Comparison of ENCODE assay signal across 24 cellular contexts in genomic region chr10:129097776-129098175, GRCh38.
"Had no signal": no experiment of that assay in that cellular context is flagged by ENCODE, and none has a peak within 500 bp of the region (broad histone marks: within the 10 kb centered on the region; RNA-seq: fewer than 3 reads in every experiment).

No MANE protein-coding gene starts in this region.

- H3K36me3 Mint-ChIP-seq: activated CD4-positive, alpha-beta memory T cell treated with anti-CD3 and anti-CD28 coated beads for 36 hours; activated naive CD8-positive, alpha-beta T cell treated with anti-CD3 and anti-CD28 coated beads for 36 hours; T-cell had no signal

- ATAC-seq: activated T-cell treated with anti-CD3 and anti-CD28 coated beads, Interleukin-2, amount 50 U/mL, for 72 hours; Right ventricle myocardium inferior; T-cell had no signal

- DNase-seq: activated CD4-positive, alpha-beta memory T cell treated with anti-CD3 and anti-CD28 coated beads for 36 hours; activated CD4-positive, alpha-beta T cell treated with anti-CD3 and anti-CD28 coated beads, Interleukin-2, amount 10 ng/mL, durations not matched to agents 7 days and 5 days; activated CD4-positive, CD25-positive, alpha-beta regulatory T cell; activated CD8-positive, alpha-beta memory T cell treated with anti-CD3 and anti-CD28 coated beads, Interleukin-2, amount 50 U/mL, for 4 hours; activated gamma-delta T cell treated with Interleukin-2 at 50 U/mL for 16 hours; activated naive CD4-positive, alpha-beta T cell treated with anti-CD3 and anti-CD28 coated beads, Interleukin-2, amount 10 ng/mL, durations not matched to agents 7 days and 5 days; activated naive CD8-positive, alpha-beta T cell treated with anti-CD3 and anti-CD28 coated beads for 36 hours; activated T-cell treated with anti-CD3 and anti-CD28 coated beads, Interleukin-2, amount 50 U/mL, for 72 hours; KG1; NCI-H1092 treated with DMSO at 0.1 percent for 48 hours; NCI-H1417 treated with DMSO at 0.1 percent for 48 hours; NCI-H1694; NCI-H2029; NCI-H2107; NCI-H2171 treated with DMSO at 0.1 percent for 48 hours; NCI-H226; NCI-H526 treated with DMSO at 0.1 percent for 48 hours; NCI-H82; RPMI8226; T-cell had no signal

- H3K4me3 Mint-ChIP-seq: activated CD4-positive, alpha-beta memory T cell treated with anti-CD3 and anti-CD28 coated beads for 36 hours; activated CD4-positive, alpha-beta T cell treated with anti-CD3 and anti-CD28 coated beads, Interleukin-2, amount 10 ng/mL, durations not matched to agents 7 days and 5 days; activated naive CD4-positive, alpha-beta T cell treated with anti-CD3 and anti-CD28 coated beads, Interleukin-2, amount 10 ng/mL, durations not matched to agents 7 days and 5 days; activated naive CD8-positive, alpha-beta T cell treated with anti-CD3 and anti-CD28 coated beads for 36 hours; activated T-cell treated with anti-CD3 and anti-CD28 coated beads, Interleukin-2, amount 50 U/mL, for 72 hours; T-cell had no signal

- H3K4me3 ChIP-seq: SK-N-MC had no signal

- H3K27ac ChIP-seq: SK-N-MC, VCaP had no signal

- H3K27ac Mint-ChIP-seq: activated CD4-positive, alpha-beta memory T cell treated with anti-CD3 and anti-CD28 coated beads for 36 hours; activated CD4-positive, alpha-beta T cell treated with anti-CD3 and anti-CD28 coated beads, Interleukin-2, amount 10 ng/mL, durations not matched to agents 7 days and 5 days; activated naive CD4-positive, alpha-beta T cell treated with anti-CD3 and anti-CD28 coated beads, Interleukin-2, amount 10 ng/mL, durations not matched to agents 7 days and 5 days; activated naive CD8-positive, alpha-beta T cell treated with anti-CD3 and anti-CD28 coated beads for 36 hours; activated T-cell treated with anti-CD3 and anti-CD28 coated beads, Interleukin-2, amount 50 U/mL, for 72 hours; activated T-helper 2 cell treated with anti-CD3 and anti-CD28 coated beads, Interferon-gamma antibody, Interleukin-2, Interleukin-4, amounts not matched to agents 10 μg/mL and 5 μg/mL and 100 μg/mL, durations not matched to agents 14 hours and 24 hours and 36 hours; T-cell had no signal

- H3K27me3 Mint-ChIP-seq: activated CD4-positive, alpha-beta memory T cell treated with anti-CD3 and anti-CD28 coated beads for 36 hours; activated naive CD8-positive, alpha-beta T cell treated with anti-CD3 and anti-CD28 coated beads for 36 hours; T-cell had no signal
